Comparison of ENCODE assay signal across 24 cellular contexts in the genomic region with DNA sequence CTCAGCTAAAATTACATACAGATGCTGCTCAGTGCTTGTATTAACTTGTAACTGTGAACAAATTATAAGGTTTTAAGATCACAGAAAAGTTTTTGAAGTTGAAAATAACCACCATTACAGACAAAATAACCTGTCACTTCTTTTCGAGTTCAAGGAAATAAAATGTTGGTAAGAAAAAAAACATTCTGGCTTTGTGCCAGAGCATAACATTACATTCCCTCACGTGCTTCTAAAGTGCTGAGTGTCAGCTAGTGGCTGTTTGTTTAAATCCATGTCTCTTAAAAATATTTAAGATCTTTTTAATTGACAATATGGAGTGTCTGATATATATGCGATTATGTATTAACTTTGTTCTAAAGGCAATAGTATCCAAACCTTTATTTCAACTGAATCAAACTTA. TPM values are rescaled to one million over a fixed set of nuclear protein-coding genes. Genes with fewer than 3 reads are reported as not detected.
DNase-seq lines count a peak whose midpoint lies in the region; TF ChIP-seq lines count a peak whose summit lies in the region.
"Had no signal": no experiment of that assay in that cellular context is flagged by ENCODE, and none has a peak within 500 bp of the region (broad histone marks: within the 10 kb centered on the region; RNA-seq: fewer than 3 reads in every experiment).

No MANE protein-coding gene starts in this region.

- no peaks in the 10 kb centered on the region for H3K4me1 ChIP-seq in H9 (ENCODE audit: insufficient read depth, low read length)
- H3K4me1 ChIP-seq: upper lobe of left lung had no signal

- no peak overlapping the region for H2BK120ac ChIP-seq in H9 (ENCODE audit: low read depth, low read length, poor library complexity, severe bottlenecking)

- H4K5ac ChIP-seq in H9 (ENCODE audit: insufficient read length, low read depth, low read length): no peak overlapping the region

- no peak for TF ChIP-seq RAD21 in Ishikawa (IDR thresholded peaks at IDR 0.05; ENCODE audit: low read depth)

- H2AK5ac ChIP-seq in H9 (ENCODE audit: insufficient read length, low read length): no peak overlapping the region

- H4K91ac ChIP-seq in H9 (ENCODE audit: insufficient read length, low read depth, low read length): no peak overlapping the region

- H3K36me3 Mint-ChIP-seq in osteocyte (ENCODE audit: unreplicated experiment) (no peaks in the 10 kb centered on the region), H9 (ENCODE audit: insufficient read depth in 1 of 3, low read depth in 3 of 3) (no peaks in the 10 kb centered on the region)
- H3K36me3 Mint-ChIP-seq: activated naive CD4-positive, alpha-beta T cell treated with anti-CD3 and anti-CD28 coated beads, Interleukin-2, amount 50 U/mL, for 24 hours; CD14-positive monocyte; natural killer cell treated with Interleukin-12 subunit alpha and Interleukin-12 subunit beta and Interleukin-15 and Interleukin-18, amount 100 ng/mL, for 72 hours had no signal

- no peaks in the 10 kb centered on the region for H3K9me3 Mint-ChIP-seq in osteocyte (ENCODE audit: unreplicated experiment)
- no peaks in the 10 kb centered on the region for H3K9me3 Mint-ChIP-seq in H9
- H3K9me3 Mint-ChIP-seq: activated T-helper 2 cell treated with anti-CD3 and anti-CD28 coated beads, Interferon-gamma antibody, Interleukin-2, Interleukin-4, amounts not matched to agents 10 μg/mL and 5 μg/mL and 100 μg/mL, durations not matched to agents 14 hours and 24 hours and 36 hours had no signal

- no peak overlapping the region for H3K18ac ChIP-seq in H9 (ENCODE audit: insufficient read length, low read depth, low read length)

- TF ChIP-seq EP300 in Ishikawa (IDR thresholded peaks at IDR 0.05; ENCODE audit: borderline replicate concordance): no peak

- H3K9ac ChIP-seq in H9 (ENCODE audit: extremely low read depth, insufficient read length, low read length): no peak overlapping the region

- no peak overlapping the region for H4K8ac ChIP-seq in H9 (replicated peaks; ENCODE audit: insufficient read length, low read depth, low read length)

- H3K27ac Mint-ChIP-seq in osteocyte (ENCODE audit: unreplicated experiment) (peak overlapping the region; percentile 23), H9 (no peak overlapping the region)
- H3K27ac Mint-ChIP-seq: activated CD8-positive, alpha-beta T cell treated with anti-CD3 and anti-CD28 coated beads, Interleukin-2, amount 10 ng/mL, durations not matched to agents 7 days and 5 days; activated naive CD4-positive, alpha-beta T cell treated with anti-CD3 and anti-CD28 coated beads, Interleukin-2, amount 50 U/mL, for 24 hours; activated T-helper 2 cell treated with anti-CD3 and anti-CD28 coated beads, Interferon-gamma antibody, Interleukin-2, Interleukin-4, amounts not matched to agents 10 μg/mL and 5 μg/mL and 100 μg/mL, durations not matched to agents 14 hours and 24 hours and 36 hours; CD14-positive monocyte; natural killer cell treated with Interleukin-12 subunit alpha and Interleukin-12 subunit beta and Interleukin-15 and Interleukin-18, amount 100 ng/mL, for 72 hours had no signal

- H3K9me3 ChIP-seq in H9 (ENCODE audit: control insufficient read depth, low read depth, low read length): no peaks in the 10 kb centered on the region
- H3K9me3 ChIP-seq: ovary, upper lobe of left lung had no signal

- H3K23me2 ChIP-seq in H9 (ENCODE audit: insufficient read length, low read depth, low read length, poor library complexity, severe bottlenecking): no peaks in the 10 kb centered on the region

- no peak overlapping the region for H2BK20ac ChIP-seq in H9 (ENCODE audit: low read depth, low read length, poor library complexity, severe bottlenecking)

- H2BK12ac ChIP-seq in H9 (ENCODE audit: insufficient read length, low read depth, low read length): no peak overlapping the region

- no peak overlapping the region for H3K23ac ChIP-seq in H9 (ENCODE audit: insufficient read length, low read depth, low read length)

- no peaks in the 10 kb centered on the region for H3K27me3 ChIP-seq in H9 (ENCODE audit: insufficient read depth, low read length)
- H3K27me3 ChIP-seq: ovary, upper lobe of left lung had no signal

- H3T11ph ChIP-seq in H9 (ENCODE audit: low read length): no peak overlapping the region

- TF ChIP-seq CTCF in choroid plexus epithelial cell (conservative IDR thresholded peaks at IDR 0.05; ENCODE audit: low read depth, low read length) (no peak), osteocyte (IDR thresholded peaks at IDR 0.05) (no peak), H9 (conservative IDR thresholded peaks at IDR 0.05) (no peak)

- no peaks in the 10 kb centered on the region for H4K20me1 ChIP-seq in H9 (ENCODE audit: control insufficient read depth, insufficient read depth, insufficient read length)

- peaks cover 10% of the 10 kb centered on the region for H3K4me1 Mint-ChIP-seq in osteocyte (ENCODE audit: unreplicated experiment)
- H3K4me1 Mint-ChIP-seq in H9: no peaks in the 10 kb centered on the region; a peak in 1 of 4 replicates
- H3K4me1 Mint-ChIP-seq: activated naive CD4-positive, alpha-beta T cell treated with anti-CD3 and anti-CD28 coated beads, Interleukin-2, amount 50 U/mL, for 24 hours; CD14-positive monocyte had no signal

- peaks cover 4% of the 10 kb centered on the region for H3K27me3 Mint-ChIP-seq in osteocyte (ENCODE audit: unreplicated experiment)
- no peaks in the 10 kb centered on the region; the same call in 1 of the 2 replicates for H3K27me3 Mint-ChIP-seq in H9 (ENCODE audit: low read depth)
- H3K27me3 Mint-ChIP-seq: natural killer cell treated with Interleukin-12 subunit alpha and Interleukin-12 subunit beta and Interleukin-15 and Interleukin-18, amount 100 ng/mL, for 72 hours had no signal

- no peak overlapping the region for H3K14ac ChIP-seq in H9 (ENCODE audit: insufficient read depth, low read length)

- DNase-seq in Caki2 (ENCODE audit: low read depth) (peak; percentile 5), choroid plexus epithelial cell (ENCODE audit: low read depth) (peak; percentile 4), osteocyte (ENCODE audit: extremely low spot score, unreplicated experiment) (no peak), H9 (no peak), caudate nucleus (lab: John Stamatoyannopoulos, UW) (no peak), LoVo (ENCODE audit: low spot score) (no peak)
- DNase-seq: activated CD8-positive, alpha-beta T cell treated with anti-CD3 and anti-CD28 coated beads, Interleukin-2, amount 10 ng/mL, durations not matched to agents 7 days and 5 days; aorta; dorsolateral prefrontal cortex; GDM1; left ventricle myocardium superior; NCI-H1417 treated with DMSO at 0.1 percent for 48 hours; NCI-H2081 treated with DMSO at 0.1 percent for 48 hours; ovary; PC-3; stimulated activated CD4-positive, alpha-beta T cell treated with anti-CD3 and anti-CD28 coated beads, Interleukin-4, amount 100 ng/mL, for 1 hour; upper lobe of left lung had no signal

- no peak overlapping the region for H2BK5ac ChIP-seq in H9 (ENCODE audit: insufficient read length, low read length)

- H3K4me3 Mint-ChIP-seq in osteocyte (ENCODE audit: unreplicated experiment) (no peak overlapping the region), H9 (no peak overlapping the region)
- H3K4me3 Mint-ChIP-seq: activated CD8-positive, alpha-beta T cell treated with anti-CD3 and anti-CD28 coated beads, Interleukin-2, amount 10 ng/mL, durations not matched to agents 7 days and 5 days; activated naive CD4-positive, alpha-beta T cell treated with anti-CD3 and anti-CD28 coated beads, Interleukin-2, amount 50 U/mL, for 24 hours; CD14-positive monocyte; natural killer cell treated with Interleukin-12 subunit alpha and Interleukin-12 subunit beta and Interleukin-15 and Interleukin-18, amount 100 ng/mL, for 72 hours had no signal

- H3K4me2 ChIP-seq in H9 (ENCODE audit: insufficient read depth, insufficient read length, low read length): no peak overlapping the region

- no peaks in the 10 kb centered on the region for H3K79me1 ChIP-seq in H9 (ENCODE audit: insufficient read depth, low read depth, low read length, poor library complexity, severe bottlenecking)

- no peak overlapping the region for H3K4ac ChIP-seq in H9 (ENCODE audit: low read depth, low read length)

- H3K27ac ChIP-seq in H9 (ENCODE audit: insufficient read length, low read depth, low read length) (no peak overlapping the region), caudate nucleus (ENCODE audit: low read depth, low read length) (no peak overlapping the region)
- H3K27ac ChIP-seq: dorsolateral prefrontal cortex, ovary, upper lobe of left lung had no signal

- H3K56ac ChIP-seq in H9 (ENCODE audit: insufficient read length, low read depth, low read length): no peak overlapping the region

- H2AFZ ChIP-seq in H9 (ENCODE audit: low read length): no peak overlapping the region

- no peaks in the 10 kb centered on the region for H3K79me2 ChIP-seq in H9 (ENCODE audit: insufficient read depth, low read length)

- in situ Hi-C loops in Caki2 (cut with HindIII; ENCODE audit: low pct_unique_long_range_greater_than_20kb, low sequenced_read_pairs): no loop called here

- H2BK15ac ChIP-seq in H9 (ENCODE audit: low read depth, low read length): no peak overlapping the region

- WGBS in H9 (ENCODE audit: extremely low coverage, insufficient read length, low lambda C conversion rate): no CpG with 5 or more reads among the region's 3 CpGs

- H3K4me3 ChIP-seq in choroid plexus epithelial cell (ENCODE audit: low read depth, low read length): no peak overlapping the region
- H3K4me3 ChIP-seq: dorsolateral prefrontal cortex, ovary, upper lobe of left lung had no signal

TF ChIP-seq in Ishikawa, 13 proteins besides CTCF, POLR2A, EP300 and RAD21:
- TF ChIP-seq MAX (IDR thresholded peaks at IDR 0.05) (no peak), CEBPB (IDR thresholded peaks at IDR 0.05) (no peak), CREB1 (IDR thresholded peaks at IDR 0.05; ENCODE audit: low read depth) (no peak), NFIC (IDR thresholded peaks at IDR 0.05) (peak; percentile 79), USF1 (IDR thresholded peaks at IDR 0.05) (peak; percentile 70), FOXM1 (IDR thresholded peaks at IDR 0.05; ENCODE audit: borderline replicate concordance, low read depth) (no peak)

RNA-seq across cellular contexts. Expression of gene ADAMTS20, which starts 27.2 kb away (rescaled TPM):
- not detected in 2 replicates for total RNA-seq in Caki2 (2014; rRNA removed; shearing (Covaris generic); ENCODE audit: low replicate concordance)
- total RNA-seq in osteocyte (not detected in 2 replicates), H9 (2021) (2.1 and 2.7 TPM in 2 replicates)
- total RNA-seq: activated CD8-positive, alpha-beta T cell treated with anti-CD3 and anti-CD28 coated beads, Interleukin-2, amount 10 ng/mL, durations not matched to agents 7 days and 5 days; activated T-helper 2 cell treated with anti-CD3 and anti-CD28 coated beads, Interferon-gamma antibody, Interleukin-2, Interleukin-4, amounts not matched to agents 10 μg/mL and 5 μg/mL and 100 μg/mL, durations not matched to agents 14 hours and 24 hours and 36 hours; aorta; cardiac septum; left ventricle myocardium superior; natural killer cell treated with Interleukin-12 subunit alpha and Interleukin-12 subunit beta and Interleukin-15 and Interleukin-18, amount 100 ng/mL, for 72 hours; T-helper 2 cell treated with Interferon-gamma antibody and Interleukin-4, amounts not matched to agents 100 ng/mL and 5 ng/mL, for 36 hours; upper lobe of left lung had no signal

Comparison
In these comparisons a context has a peak if more than half of its experiments do, and no peak if none do; other contexts are left out.
1. DNase-seq: peak in Caki2 (single experiment) and choroid plexus epithelial cell (single experiment); none in osteocyte (single experiment), H9 (single experiment), caudate nucleus (0 of 61) and LoVo (single experiment).